Comparison of ENCODE assay signal across 8 cellular contexts in genomic region chr11:1879941-1880720, GRCh38. TPM values are rescaled to one million over a fixed set of nuclear protein-coding genes. Genes with fewer than 3 reads are reported as not detected.
DNase-seq lines count a peak whose midpoint lies in the region; ATAC-seq lines count a peak whose summit lies in the region.
"Had no signal": no experiment of that assay in that cellular context is flagged by ENCODE, and none has a peak within 500 bp of the region (broad histone marks: within the 10 kb centered on the region; RNA-seq: fewer than 3 reads in every experiment).

No MANE protein-coding gene starts in this region.

- H3K36me3 ChIP-seq in adipocyte (ENCODE audit: control insufficient read depth, insufficient read depth, low read length, severe bottlenecking) (peaks cover 13% of the 10 kb centered on the region), stomach smooth muscle (ENCODE audit: control insufficient read depth in 2 of 2, insufficient read depth in 2 of 2, low read length in 2 of 2) (peaks cover 2 to 9% of the 10 kb centered on the region in 2 donors)

- H3K9me3 ChIP-seq in adipocyte (ENCODE audit: control insufficient read depth, low read length), result no peaks in the 10 kb centered on the region
- H3K9me3 ChIP-seq in right cardiac atrium (ENCODE audit: control insufficient read depth, low read length), result no peaks in the 10 kb centered on the region
- H3K9me3 ChIP-seq in stomach smooth muscle (ENCODE audit: control insufficient read depth in 2 of 2, low read length in 2 of 2), result no peaks in the 10 kb centered on the region

- WGBS in right cardiac atrium, result 58% methylated on average over 32 of the region's 32 CpGs

- peak overlapping the region; percentile 83 for H3K9ac ChIP-seq in adipocyte (ENCODE audit: low read length)
- H3K9ac ChIP-seq in stomach smooth muscle (ENCODE audit: low read length in 2 of 2), result no peak overlapping the region

- peak overlapping the region; percentile 79 for H3K27ac ChIP-seq in right cardiac atrium (ENCODE audit: low read length)
- H3K27ac ChIP-seq in stomach smooth muscle (ENCODE audit: low read length), result peak overlapping the region; percentile 62

- H3K4me1 ChIP-seq in adipocyte (ENCODE audit: control insufficient read depth, insufficient read depth, low read length) (peaks cover 42% of the 10 kb centered on the region), right cardiac atrium (ENCODE audit: control insufficient read depth, insufficient read depth, low read length) (peaks cover 7% of the 10 kb centered on the region), stomach smooth muscle (ENCODE audit: control insufficient read depth, insufficient read depth, low read length) (peaks cover 54% of the 10 kb centered on the region)

- no peak overlapping the region for H3K4me3 ChIP-seq in adipocyte (ENCODE audit: low read length)
- H3K4me3 ChIP-seq in right cardiac atrium (ENCODE audit: low read length), result no peak overlapping the region
- no peak overlapping the region for H3K4me3 ChIP-seq in stomach smooth muscle (ENCODE audit: low read length in 2 of 2)

- H3K27me3 ChIP-seq in adipocyte (replicated peaks; ENCODE audit: control insufficient read depth, insufficient read depth, low read length) (no peaks in the 10 kb centered on the region), right cardiac atrium (ENCODE audit: control insufficient read depth, insufficient read depth) (no peaks in the 10 kb centered on the region), stomach smooth muscle (ENCODE audit: control insufficient read depth in 1 of 2, insufficient read depth in 2 of 2, low read length in 2 of 2) (peaks cover 0 to 4% of the 10 kb centered on the region in 2 donors)

- ATAC-seq in right cardiac atrium (peak; percentile 77 to 81), left colon (no peak)

- peak; percentile 26 for DNase-seq in adipocyte (ENCODE audit: low read depth)
- DNase-seq in right cardiac atrium, result peak; percentile 88 to 95 (median 95)
- no peak for DNase-seq in left colon
- no peak for DNase-seq in NCI-H345 treated with DMSO at 0.1 percent for 48 hours (lab: John Stamatoyannopoulos, UW; ENCODE audit: unreplicated experiment)
- DNase-seq in stimulated activated CD4-positive, alpha-beta T cell treated with anti-CD3 and anti-CD28 coated beads, Interleukin-4, amount 100 ng/mL, for 4 hours, result no peak

- intact Hi-C loops in right cardiac atrium (cut with DNase I) (loop anchor here in 3 of 4 donors (5.0 kb wide), 3 partner anchors 37 to 272 kb away; partner anchors contain the start of gene TNNT3 (in 2 of the 3)), left colon (cut with DNase I, micrococcal nuclease) (no loop called here)

RNA-seq across cellular contexts. Expression of gene PRR33, which starts 11.6 kb away (rescaled TPM):
- total RNA-seq in right cardiac atrium (under 1 TPM; 0.11 to 0.82 (median 0.24) TPM), left colon (not detected)
- polyA plus RNA-seq in right cardiac atrium, result 0.81 TPM
- total RNA-seq: MCF 10A; T-helper 1 cell treated with Interleukin-12 subunit alpha and Interleukin-12 subunit beta and Interleukin-4 antibody, amounts not matched to agents 30 ng/mL and 1 ng/mL, for 36 hours had no signal

RNA-seq across cellular contexts. Expression of gene LSP1, which starts 27.2 kb away (rescaled TPM):
- total RNA-seq in right cardiac atrium, result 10 to 100 TPM in 3 of 4 donors, 1 to 10 TPM in 1; 7.6 to 18.3 (median 14.8) TPM
- 11.7 TPM for polyA plus RNA-seq in right cardiac atrium
- total RNA-seq in left colon, result 10 to 100 TPM in 1 of 2 donors, 1 to 10 TPM in 1; 9.9 to 28.6 TPM

RNA-seq across cellular contexts. Expression of gene TNNT3, which starts 39.4 kb away (rescaled TPM):
- total RNA-seq in right cardiac atrium (10 to 100 TPM in 3 of 4 donors, 1 to 10 TPM in 1; 9.0 to 58.7 (median 34.1) TPM), left colon (under 1 TPM in 1 of 2 donors, not detected in 1; 0.73 TPM)
- 63.1 TPM for polyA plus RNA-seq in right cardiac atrium
- total RNA-seq: MCF 10A had no signal

RNA-seq across cellular contexts. Expression of gene TNNI2, which starts 41.4 kb away (rescaled TPM):
- total RNA-seq in right cardiac atrium (not detected), left colon (under 1 TPM in 1 of 2 donors, not detected in 1; 0.92 TPM)
- polyA plus RNA-seq in right cardiac atrium, result not detected
- total RNA-seq: T-helper 1 cell treated with Interleukin-12 subunit alpha and Interleukin-12 subunit beta and Interleukin-4 antibody, amounts not matched to agents 30 ng/mL and 1 ng/mL, for 36 hours had no signal

RNA-seq across cellular contexts. Expression of gene SYT8, which starts 45.3 kb away (rescaled TPM):
- total RNA-seq in right cardiac atrium (not detected), left colon (1 to 10 TPM in 1 of 2 donors, under 1 TPM in 1; 0.75 to 4.6 TPM)
- not detected for polyA plus RNA-seq in right cardiac atrium
- total RNA-seq: T-helper 1 cell treated with Interleukin-12 subunit alpha and Interleukin-12 subunit beta and Interleukin-4 antibody, amounts not matched to agents 30 ng/mL and 1 ng/mL, for 36 hours had no signal

Comparison
In these comparisons a context has a peak if more than half of its experiments do, and no peak if none do; other contexts are left out.
1. DNase-seq: peak in adipocyte (single experiment) and right cardiac atrium (3 of 3); none in left colon (0 of 2), NCI-H345 treated with DMSO at 0.1 percent for 48 hours (single experiment) and stimulated activated CD4-positive, alpha-beta T cell treated with anti-CD3 and anti-CD28 coated beads, Interleukin-4, amount 100 ng/mL, for 4 hours (0 of 2).
2. RNA of gene TNNT3, which starts 39.4 kb away (total RNA-seq): 9.0 to 58.7 TPM in right cardiac atrium; 0.73 TPM in left colon; every median in the first group is over 4 times any median in the second.
3. intact Hi-C loops: an anchor here in right cardiac atrium (5.0 kb wide); none called in left colon.